In genomic region chr1:110387048-110387748, GRCh38 we compare ENCODE assay signal across 17 cellular contexts. TPM values are rescaled to one million over a fixed set of nuclear protein-coding genes. Genes with fewer than 3 reads are reported as not detected.
DNase-seq lines count a peak whose midpoint lies in the region; ATAC-seq and TF ChIP-seq lines count a peak whose summit lies in the region.
"Had no signal": no experiment of that assay in that cellular context is flagged by ENCODE, and none has a peak within 500 bp of the region (broad histone marks: within the 10 kb centered on the region; RNA-seq: fewer than 3 reads in every experiment).

No MANE protein-coding gene starts in this region.

- H3K27ac Mint-ChIP-seq in activated T-cell treated with anti-CD3 and anti-CD28 coated beads, Interleukin-2, amount 50 U/mL, for 24 hours: peak overlapping the region; percentile 15
- peak overlapping the region; percentile 96 for H3K27ac Mint-ChIP-seq in memory B cell

- H3K27ac ChIP-seq in DOHH2 (ENCODE audit: low read depth, low read length) (peak overlapping the region; percentile 99), OCI-LY7 (ENCODE audit: low read depth, low read length, poor library complexity, severe bottlenecking) (peak overlapping the region; percentile 94)

- no peak for TF ChIP-seq CTCF in DOHH2 (IDR thresholded peaks at IDR 0.05; ENCODE audit: low read depth, low read length, poor library complexity, severe bottlenecking)
- TF ChIP-seq CTCF in OCI-LY7 (conservative IDR thresholded peaks at IDR 0.05; ENCODE audit: low read length): no peak

- H3K9me3 Mint-ChIP-seq in activated T-cell treated with anti-CD3 and anti-CD28 coated beads, Interleukin-2, amount 50 U/mL, for 24 hours: no peaks in the 10 kb centered on the region
- no peaks in the 10 kb centered on the region for H3K9me3 Mint-ChIP-seq in memory B cell

- H3K4me2 ChIP-seq in DOHH2 (ENCODE audit: low read length) (peak overlapping the region; percentile 81), OCI-LY7 (ENCODE audit: low read length) (peak overlapping the region; percentile 86)

- H3K27me3 ChIP-seq in DOHH2 (ENCODE audit: control insufficient read depth, low read length): no peaks in the 10 kb centered on the region
- H3K27me3 ChIP-seq: MG63 had no signal

- H3K4me1 Mint-ChIP-seq in activated T-cell treated with anti-CD3 and anti-CD28 coated beads, Interleukin-2, amount 50 U/mL, for 24 hours (ENCODE audit: low read depth): peaks cover 24% of the 10 kb centered on the region
- H3K4me1 Mint-ChIP-seq in memory B cell: peaks cover 51% of the 10 kb centered on the region

- peaks cover 73% of the 10 kb centered on the region for H3K4me1 ChIP-seq in DOHH2 (ENCODE audit: control insufficient read depth, low read length)
- H3K4me1 ChIP-seq in OCI-LY7 (ENCODE audit: insufficient read depth, low read length, poor library complexity, severe bottlenecking): peaks cover 57% of the 10 kb centered on the region

- peaks cover 17% of the 10 kb centered on the region for H3K36me3 Mint-ChIP-seq in activated T-cell treated with anti-CD3 and anti-CD28 coated beads, Interleukin-2, amount 50 U/mL, for 24 hours (ENCODE audit: low read depth)
- H3K36me3 Mint-ChIP-seq in memory B cell: peaks cover 4% of the 10 kb centered on the region

- H3K4me3 ChIP-seq in DOHH2 (ENCODE audit: low read length) (peak overlapping the region; percentile 64), OCI-LY7 (ENCODE audit: low read depth, low read length, poor library complexity, severe bottlenecking) (no peak overlapping the region)
- H3K4me3 ChIP-seq: MG63 had no signal

- peaks cover 37% of the 10 kb centered on the region for H3F3A ChIP-seq in DOHH2 (ENCODE audit: control insufficient read depth, insufficient read depth)

- no peak overlapping the region for H3K4me3 Mint-ChIP-seq in activated T-cell treated with anti-CD3 and anti-CD28 coated beads, Interleukin-2, amount 50 U/mL, for 24 hours
- H3K4me3 Mint-ChIP-seq in memory B cell: no peak overlapping the region

- H2AFZ ChIP-seq in OCI-LY7 (ENCODE audit: low read length): no peak overlapping the region

- ATAC-seq in memory B cell (ENCODE audit: low read depth): no peak

- POLR2A ChIA-PET in OCI-LY7 (lab: Charles Lee): interaction anchor here (0.6 to 4.1 kb wide), 9 partner anchors 8 to 1039 kb away, joined by 3 to 39 read pairs (median 4); partner anchors contain the start of genes LAMTOR5 and RBM15

- H3K79me2 ChIP-seq in DOHH2 (ENCODE audit: control insufficient read depth, low read length) (peaks cover 4% of the 10 kb centered on the region; the same call in 1 of the 2 replicates), OCI-LY7 (ENCODE audit: insufficient read depth, low read depth, low read length) (peaks cover 5% of the 10 kb centered on the region; the same call in 1 of the 2 replicates)

- H3K27me3 Mint-ChIP-seq in activated T-cell treated with anti-CD3 and anti-CD28 coated beads, Interleukin-2, amount 50 U/mL, for 24 hours: no peaks in the 10 kb centered on the region
- H3K27me3 Mint-ChIP-seq in memory B cell: no peaks in the 10 kb centered on the region

- CTCF ChIA-PET in OCI-LY7 (lab: Charles Lee; ENCODE audit: unreplicated experiment): interaction anchor here (0.8 kb wide), 1 partner anchor 18 kb away, joined by 4 read pairs; no protein-coding TSS in a partner anchor

- H3K36me3 ChIP-seq in DOHH2 (ENCODE audit: control insufficient read depth, low read length) (peaks cover 38% of the 10 kb centered on the region), OCI-LY7 (ENCODE audit: insufficient read depth, low read length) (peaks cover 33% of the 10 kb centered on the region)

- no peaks in the 10 kb centered on the region for H3K9me2 ChIP-seq in DOHH2 (replicated peaks; ENCODE audit: control insufficient read depth, low read length)
- no peaks in the 10 kb centered on the region for H3K9me2 ChIP-seq in OCI-LY7 (ENCODE audit: insufficient read depth, low read length)

- no peaks in the 10 kb centered on the region for H4K20me1 ChIP-seq in DOHH2 (ENCODE audit: control insufficient read depth, insufficient read depth, low read depth, low read length)
- no peaks in the 10 kb centered on the region for H4K20me1 ChIP-seq in OCI-LY7 (ENCODE audit: insufficient read depth, low read length)

- no TSS peak for BruUV-seq in OCI-LY7 (replicated peaks; lab: Mats Ljungman, UMichigan)

- no peak for DNase-seq in activated T-cell treated with anti-CD3 and anti-CD28 coated beads, Interleukin-2, amount 50 U/mL, for 24 hours
- no peak for DNase-seq in activated T-cell treated with anti-CD3 and anti-CD28 coated beads, Interleukin-2, amount 50 U/mL, for 48 hours
- DNase-seq in OCI-LY7 (ENCODE audit: low spot score): no peak
- DNase-seq in memory B cell (ENCODE audit: low spot score in 2 of 2): no peak
- no peak for DNase-seq in retina
- no peak for DNase-seq in activated CD4-positive, CD25-positive, alpha-beta regulatory T cell treated with anti-CD3 and anti-CD28 coated beads, Interleukin-2, amount 50 U/mL, for 72 hours
- DNase-seq in RPMI8226: no peak
- DNase-seq: C1 segment of cervical spinal cord, DND-41, GDM1, GOT3, MG63, NCI-H1092, NCI-H2081 treated with DMSO at 0.1 percent for 48 hours, NCI-H510A treated with DMSO at 0.1 percent for 48 hours, SHP77 treated with DMSO at 0.1 percent for 48 hours had no signal

- intact Hi-C loops in OCI-LY7 (cut with micrococcal nuclease; ENCODE audit: unreplicated experiment): no loop called here

- H3K9me3 ChIP-seq in DOHH2 (ENCODE audit: control insufficient read depth, insufficient read depth, low read length) (no peaks in the 10 kb centered on the region), OCI-LY7 (ENCODE audit: low read length) (no peaks in the 10 kb centered on the region)
- H3K9me3 ChIP-seq: MG63 had no signal

RNA-seq across cellular contexts. Expression of gene SLC16A4, which starts 3.6 kb away (rescaled TPM):
- 0.22 TPM in 1 of 2 replicates, not detected in the other for total RNA-seq in OCI-LY7 (2014; rRNA removed; shearing (Covaris generic))
- total RNA-seq in OCI-LY7 (2022): 0.15 and 0.38 TPM in 2 replicates

RNA-seq across cellular contexts. Expression of gene LAMTOR5, which starts 20.3 kb away (rescaled TPM):
- total RNA-seq in OCI-LY7 (2014; rRNA removed; shearing (Covaris generic)): 109 and 111 TPM in 2 replicates
- total RNA-seq in OCI-LY7 (2022): 104 and 123 TPM in 2 replicates

RNA-seq across cellular contexts. Expression of gene RBM15, which starts 48.0 kb away (rescaled TPM):
- total RNA-seq in OCI-LY7 (2014; rRNA removed; shearing (Covaris generic)): 221 and 231 TPM in 2 replicates
- 119 and 137 TPM in 2 replicates for total RNA-seq in OCI-LY7 (2022)
